Comparison of ENCODE assay signal across 14 cellular contexts in the genomic region with DNA sequence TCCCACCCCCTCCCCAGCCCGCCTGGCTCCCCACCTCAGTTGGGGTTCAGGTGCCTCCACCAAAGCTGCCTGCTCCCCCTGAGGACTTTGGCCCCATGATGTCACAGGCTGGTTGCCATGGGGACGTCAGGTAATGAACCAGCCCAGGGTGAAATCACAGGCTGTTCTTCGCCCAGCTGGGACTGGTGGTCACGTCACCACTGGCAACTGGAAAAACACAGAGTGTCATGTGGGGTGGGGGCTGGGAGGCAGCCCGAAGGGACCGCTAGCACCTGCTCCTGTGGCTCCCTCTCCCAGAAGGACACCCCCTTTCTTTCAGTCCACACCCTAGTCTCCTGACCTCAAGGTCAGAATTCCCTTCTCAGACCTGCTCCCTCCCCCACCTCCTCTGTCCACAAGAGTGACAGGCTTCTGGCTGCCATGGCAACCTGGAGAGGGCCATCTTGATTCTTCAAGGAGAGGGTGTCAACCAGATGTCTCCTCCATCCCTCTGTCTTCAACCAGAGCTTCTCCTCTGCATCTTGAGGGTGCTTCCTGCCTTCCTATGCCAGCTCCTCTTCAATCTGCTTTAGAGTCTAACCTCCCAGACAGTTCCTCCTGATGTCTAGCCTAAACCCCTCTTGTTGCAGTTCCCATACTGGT. TPM values are rescaled to one million over a fixed set of nuclear protein-coding genes. Genes with fewer than 3 reads are reported as not detected.
DNase-seq lines count a peak whose midpoint lies in the region; ATAC-seq and TF ChIP-seq lines count a peak whose summit lies in the region.
"Had no signal": no experiment of that assay in that cellular context is flagged by ENCODE, and none has a peak within 500 bp of the region (broad histone marks: within the 10 kb centered on the region; RNA-seq: fewer than 3 reads in every experiment).

No MANE protein-coding gene starts in this region.

- H3K4me1 ChIP-seq in BE2C, result no peaks in the 10 kb centered on the region
- H3K4me1 ChIP-seq: upper lobe of right lung had no signal

- H3K4me3 ChIP-seq in BE2C (ENCODE audit: low read depth, low read length), result no peak overlapping the region
- H3K4me3 ChIP-seq: cardiac muscle cell, upper lobe of right lung had no signal

- H3K36me3 Mint-ChIP-seq in activated naive CD8-positive, alpha-beta T cell treated with anti-CD3 and anti-CD28 coated beads, Interleukin-2, amount 10 ng/mL, durations not matched to agents 7 days and 5 days, result peaks cover 1% of the 10 kb centered on the region
- H3K36me3 Mint-ChIP-seq: naive thymus-derived CD8-positive, alpha-beta T cell had no signal

- ATAC-seq in activated naive CD8-positive, alpha-beta T cell treated with anti-CD3 and anti-CD28 coated beads, Interleukin-2, amount 10 ng/mL, durations not matched to agents 7 days and 5 days (ENCODE audit: low read depth), result no peak
- no peak for ATAC-seq in HG02970 (IDR thresholded peaks at IDR 0.05; ENCODE audit: low FRiP score, unreplicated experiment)
- no peak for ATAC-seq in HG03025 (IDR thresholded peaks at IDR 0.05; ENCODE audit: low FRiP score, unreplicated experiment)
- ATAC-seq: upper lobe of right lung had no signal

- TF ChIP-seq CTCF in BE2C (IDR thresholded peaks at IDR 0.05; ENCODE audit: low read depth, low read length), result no peak

- no peaks in the 10 kb centered on the region for H3K36me3 ChIP-seq in BE2C
- H3K36me3 ChIP-seq: cardiac muscle cell, upper lobe of right lung had no signal

- H3K9me3 Mint-ChIP-seq in activated naive CD8-positive, alpha-beta T cell treated with anti-CD3 and anti-CD28 coated beads, Interleukin-2, amount 10 ng/mL, durations not matched to agents 7 days and 5 days, result no peaks in the 10 kb centered on the region
- H3K9me3 Mint-ChIP-seq: naive thymus-derived CD8-positive, alpha-beta T cell had no signal

- POLR2A ChIA-PET in activated naive CD8-positive, alpha-beta T cell treated with anti-CD3 and anti-CD28 coated beads, Interleukin-2, amount 10 ng/mL, durations not matched to agents 7 days and 5 days (lab: Charles Lee), result interaction anchor here (0.7 to 1.2 kb wide), 2 partner anchors 12 to 321 kb away, joined by 3 to 5 read pairs; no protein-coding TSS in a partner anchor

- no peak overlapping the region for H3K4me3 Mint-ChIP-seq in activated naive CD8-positive, alpha-beta T cell treated with anti-CD3 and anti-CD28 coated beads, Interleukin-2, amount 10 ng/mL, durations not matched to agents 7 days and 5 days
- H3K4me3 Mint-ChIP-seq: naive thymus-derived CD8-positive, alpha-beta T cell had no signal

- H3K27me3 ChIP-seq in BE2C, result no peaks in the 10 kb centered on the region
- H3K27me3 ChIP-seq: cardiac muscle cell, upper lobe of right lung had no signal

- H3K9me3 ChIP-seq in BE2C, result no peaks in the 10 kb centered on the region
- H3K9me3 ChIP-seq: upper lobe of right lung had no signal

- in situ Hi-C loops in G401 (cut with HindIII; ENCODE audit: low sequenced_read_pairs), result no loop called here

- peak; percentile 20 for DNase-seq in BE2C
- peak; percentile 76 for DNase-seq in G401 (ENCODE audit: low spot score)
- DNase-seq in activated naive CD8-positive, alpha-beta T cell treated with anti-CD3 and anti-CD28 coated beads, Interleukin-2, amount 10 ng/mL, durations not matched to agents 7 days and 5 days, result no peak
- DNase-seq in left kidney (ENCODE audit: low read depth, low spot score), result peak; percentile 92
- DNase-seq in stimulated activated CD4-positive, alpha-beta T cell treated with anti-CD3 and anti-CD28 coated beads, Interleukin-4, amount 100 ng/mL, for 4 hours, result no peak
- no peak for DNase-seq in NCI-H774 (lab: John Stamatoyannopoulos, UW)
- DNase-seq: activated CD8-positive, alpha-beta memory T cell treated with anti-CD3 and anti-CD28 coated beads for 24 hours; foreskin melanocyte; KBM-7; naive thymus-derived CD8-positive, alpha-beta T cell; upper lobe of right lung had no signal

- peak overlapping the region; percentile 66 for H3K27ac Mint-ChIP-seq in activated naive CD8-positive, alpha-beta T cell treated with anti-CD3 and anti-CD28 coated beads, Interleukin-2, amount 10 ng/mL, durations not matched to agents 7 days and 5 days

- peaks cover 59% of the 10 kb centered on the region for H3K4me1 Mint-ChIP-seq in activated naive CD8-positive, alpha-beta T cell treated with anti-CD3 and anti-CD28 coated beads, Interleukin-2, amount 10 ng/mL, durations not matched to agents 7 days and 5 days

- peaks cover 10% of the 10 kb centered on the region for H3K27me3 Mint-ChIP-seq in activated naive CD8-positive, alpha-beta T cell treated with anti-CD3 and anti-CD28 coated beads, Interleukin-2, amount 10 ng/mL, durations not matched to agents 7 days and 5 days

RNA-seq across cellular contexts. Expression of a gene that starts 6.2 kb away (rescaled TPM):
- polyA plus RNA-seq in BE2C (2012; ENCODE audit: insufficient read depth, insufficient read length, low read depth), result 4.7 TPM
- 0.88 and 1.3 TPM in 2 replicates for total RNA-seq in G401 (2014; rRNA removed; shearing (Covaris generic))
- total RNA-seq in activated naive CD8-positive, alpha-beta T cell treated with anti-CD3 and anti-CD28 coated beads, Interleukin-2, amount 10 ng/mL, durations not matched to agents 7 days and 5 days, result 1 to 10 TPM; 3.3 to 4.1 TPM
- total RNA-seq: naive thymus-derived CD8-positive, alpha-beta T cell; upper lobe of right lung had no signal
- polyA plus RNA-seq: naive thymus-derived CD8-positive, alpha-beta T cell had no signal

RNA-seq across cellular contexts. Expression of a gene that starts 23.7 kb away (rescaled TPM):
- polyA plus RNA-seq in BE2C (2012; ENCODE audit: insufficient read depth, insufficient read length, low read depth), result not detected
- 1.3 TPM in 1 of 2 replicates, not detected in the other for total RNA-seq in G401 (2014; rRNA removed; shearing (Covaris generic))
- total RNA-seq in activated naive CD8-positive, alpha-beta T cell treated with anti-CD3 and anti-CD28 coated beads, Interleukin-2, amount 10 ng/mL, durations not matched to agents 7 days and 5 days, result not detected
- total RNA-seq: naive thymus-derived CD8-positive, alpha-beta T cell had no signal
- polyA plus RNA-seq: naive thymus-derived CD8-positive, alpha-beta T cell had no signal

RNA-seq across cellular contexts. Expression of a gene that starts 45.4 kb away (rescaled TPM):
- 0.52 TPM for polyA plus RNA-seq in BE2C (2012; ENCODE audit: insufficient read depth, insufficient read length, low read depth)
- total RNA-seq in G401 (2014; rRNA removed; shearing (Covaris generic)), result 0.31 and 1.1 TPM in 2 replicates
- total RNA-seq in activated naive CD8-positive, alpha-beta T cell treated with anti-CD3 and anti-CD28 coated beads, Interleukin-2, amount 10 ng/mL, durations not matched to agents 7 days and 5 days, result not detected
- total RNA-seq: naive thymus-derived CD8-positive, alpha-beta T cell; upper lobe of right lung had no signal
- polyA plus RNA-seq: naive thymus-derived CD8-positive, alpha-beta T cell had no signal

RNA-seq across cellular contexts. Expression of a gene that starts 49.4 kb away (rescaled TPM):
- 1.8 TPM for polyA plus RNA-seq in BE2C (2012; ENCODE audit: insufficient read depth, insufficient read length, low read depth)
- total RNA-seq in G401 (2014; rRNA removed; shearing (Covaris generic)), result 3.2 and 7.1 TPM in 2 replicates
- total RNA-seq in activated naive CD8-positive, alpha-beta T cell treated with anti-CD3 and anti-CD28 coated beads, Interleukin-2, amount 10 ng/mL, durations not matched to agents 7 days and 5 days, result not detected
- total RNA-seq: naive thymus-derived CD8-positive, alpha-beta T cell had no signal
- polyA plus RNA-seq: naive thymus-derived CD8-positive, alpha-beta T cell had no signal

Comparison
In these comparisons a context has a peak if more than half of its experiments do, and no peak if none do; other contexts are left out.
1. DNase-seq: peak in BE2C (single experiment), G401 (single experiment) and left kidney (single experiment); none in activated naive CD8-positive, alpha-beta T cell treated with anti-CD3 and anti-CD28 coated beads, Interleukin-2, amount 10 ng/mL, durations not matched to agents 7 days and 5 days (single experiment), stimulated activated CD4-positive, alpha-beta T cell treated with anti-CD3 and anti-CD28 coated beads, Interleukin-4, amount 100 ng/mL, for 4 hours (0 of 2) and NCI-H774 (single experiment).